Comparison of ENCODE assay signal across 19 cellular contexts in the genomic region with DNA sequence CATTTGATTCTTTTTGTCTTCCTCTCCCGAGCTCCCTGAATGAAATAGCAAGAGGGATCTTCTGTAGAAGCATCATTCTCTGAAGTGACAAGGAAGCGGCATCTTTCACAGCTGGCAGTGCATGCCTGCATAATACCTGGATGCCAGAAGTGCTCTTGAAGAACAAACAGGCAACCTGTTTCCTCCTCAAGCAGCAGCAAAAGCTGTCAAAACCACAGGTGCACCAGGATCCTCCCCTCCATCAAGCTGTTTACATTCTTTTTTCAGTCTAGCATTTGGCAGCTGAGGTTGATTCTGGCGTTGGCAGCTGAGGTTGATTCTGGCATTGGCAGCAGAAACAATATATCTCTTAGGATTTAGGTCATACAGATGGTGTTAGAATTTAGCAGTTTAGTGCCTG.
DNase-seq lines count a peak whose midpoint lies in the region; ATAC-seq and TF ChIP-seq lines count a peak whose summit lies in the region.
"Had no signal": no experiment of that assay in that cellular context is flagged by ENCODE, and none has a peak within 500 bp of the region (broad histone marks: within the 10 kb centered on the region; RNA-seq: fewer than 3 reads in every experiment).

No MANE protein-coding gene starts in this region.

- ATAC-seq in upper lobe of left lung (ENCODE audit: low FRiP score in 2 of 2) = no peak
- ATAC-seq: activated T-cell treated with anti-CD3 and anti-CD28 coated beads, Interleukin-2, amount 50 U/mL, for 72 hours; naive thymus-derived CD4-positive, alpha-beta T cell; psoas muscle had no signal

- no peak for TF ChIP-seq EP300 in upper lobe of left lung (IDR thresholded peaks at IDR 0.05)

- no TSS peak for BruUV-seq in Caco-2 (replicated peaks; lab: Mats Ljungman, UMichigan)

- no peaks in the 10 kb centered on the region for H3K36me3 Mint-ChIP-seq in Caco-2 (ENCODE audit: insufficient read depth, unreplicated experiment)
- H3K36me3 Mint-ChIP-seq: activated naive CD8-positive, alpha-beta T cell treated with anti-CD3 and anti-CD28 coated beads for 36 hours; brain; naive thymus-derived CD4-positive, alpha-beta T cell had no signal

- no peaks in the 10 kb centered on the region for H3K9me3 Mint-ChIP-seq in Caco-2 (ENCODE audit: unreplicated experiment)
- H3K9me3 Mint-ChIP-seq: activated naive CD8-positive, alpha-beta T cell treated with anti-CD3 and anti-CD28 coated beads for 36 hours; brain had no signal

- H3K27ac Mint-ChIP-seq in Caco-2 (ENCODE audit: unreplicated experiment) = no peak overlapping the region
- H3K27ac Mint-ChIP-seq: activated naive CD8-positive, alpha-beta T cell treated with anti-CD3 and anti-CD28 coated beads for 36 hours; activated T-cell treated with anti-CD3 and anti-CD28 coated beads, Interleukin-2, amount 50 U/mL, for 72 hours; naive thymus-derived CD4-positive, alpha-beta T cell had no signal

- intact Hi-C loops in Caco-2 (cut with micrococcal nuclease; ENCODE audit: unreplicated experiment) = no loop called here

- no peak overlapping the region for H3K27ac ChIP-seq in SJCRH30
- no peak overlapping the region for H3K27ac ChIP-seq in upper lobe of left lung
- H3K27ac ChIP-seq: BLaER1 treated with 17β-estradiol and CSF1 and Interleukin-3, amounts not matched to agents 10 nM and 100 nM; Peyer's patch; psoas muscle had no signal

- H3K36me3 ChIP-seq in SJCRH30 (no peaks in the 10 kb centered on the region), Caco-2 (ENCODE audit: control insufficient read depth, insufficient read depth, low read length) (no peaks in the 10 kb centered on the region), upper lobe of left lung (no peaks in the 10 kb centered on the region)
- H3K36me3 ChIP-seq: BLaER1 treated with 17β-estradiol and CSF1 and Interleukin-3, amounts not matched to agents 10 nM and 100 nM; Peyer's patch had no signal

- TF ChIP-seq CTCF in Caco-2 (IDR thresholded peaks at IDR 0.05; ENCODE audit: insufficient read depth in 1 of 2, low read depth in 1 of 2, low read length in 1 of 2, severe bottlenecking in 1 of 2, unreplicated experiment in 1 of 2) = no peak
- TF ChIP-seq CTCF in upper lobe of left lung (IDR thresholded peaks at IDR 0.05) = no peak

- H3K9me3 ChIP-seq in SJCRH30 (replicated peaks) (no peaks in the 10 kb centered on the region), Caco-2 (no peaks in the 10 kb centered on the region), upper lobe of left lung (no peaks in the 10 kb centered on the region)
- H3K9me3 ChIP-seq: BLaER1 treated with 17β-estradiol and CSF1 and Interleukin-3, amounts not matched to agents 10 nM and 100 nM; Peyer's patch; psoas muscle had no signal

- H3K27me3 ChIP-seq in SJCRH30 = peaks cover 7% of the 10 kb centered on the region; the same call in 1 of the 2 replicates
- no peaks in the 10 kb centered on the region for H3K27me3 ChIP-seq in Caco-2 (replicated peaks; ENCODE audit: control insufficient read depth, insufficient read depth, low read length)
- H3K27me3 ChIP-seq in upper lobe of left lung = no peaks in the 10 kb centered on the region
- H3K27me3 ChIP-seq: BLaER1 treated with 17β-estradiol and CSF1 and Interleukin-3, amounts not matched to agents 10 nM and 100 nM; Peyer's patch had no signal

- H3K4me3 ChIP-seq in SJCRH30 = no peak overlapping the region
- no peak overlapping the region for H3K4me3 ChIP-seq in Caco-2 (ENCODE audit: low read depth, low read length)
- H3K4me3 ChIP-seq in upper lobe of left lung = no peak overlapping the region
- H3K4me3 ChIP-seq: BLaER1 treated with 17β-estradiol and CSF1 and Interleukin-3, amounts not matched to agents 10 nM and 100 nM; Peyer's patch; psoas muscle had no signal

- H3K4me1 ChIP-seq in SJCRH30 (no peaks in the 10 kb centered on the region), Caco-2 (no peaks in the 10 kb centered on the region), upper lobe of left lung (no peaks in the 10 kb centered on the region)
- H3K4me1 ChIP-seq: BLaER1 treated with 17β-estradiol and CSF1 and Interleukin-3, amounts not matched to agents 10 nM and 100 nM; Peyer's patch; psoas muscle had no signal

- CTCF ChIA-PET in Caco-2 (lab: Charles Lee) = no interaction called here

- no peak for TF ChIP-seq POLR2A in upper lobe of left lung (IDR thresholded peaks at IDR 0.05)

- DNase-seq in COLO668 (lab: John Stamatoyannopoulos, UW; ENCODE audit: unreplicated experiment) (peak; percentile 14), NCI-H1092 treated with DMSO at 0.1 percent for 48 hours (lab: John Stamatoyannopoulos, UW) (peak; percentile 95), NCI-H2171 (lab: John Stamatoyannopoulos, UW) (peak; percentile 3), SHP77 (lab: John Stamatoyannopoulos, UW) (peak; percentile 81), COLO829 (ENCODE audit: low spot score) (no peak), SJCRH30 (no peak), Caco-2 (no peak), upper lobe of left lung (no peak)
- DNase-seq: activated CD4-positive, alpha-beta T cell treated with anti-CD3 and anti-CD28 coated beads, Interleukin-2, amount 50 U/mL, for 48 hours; activated naive CD8-positive, alpha-beta T cell treated with anti-CD3 and anti-CD28 coated beads for 36 hours; activated T-cell treated with anti-CD3 and anti-CD28 coated beads, Interleukin-2, amount 50 U/mL, for 72 hours; naive thymus-derived CD4-positive, alpha-beta T cell; NCI-H526 treated with DMSO at 0.1 percent for 48 hours; Peyer's patch; psoas muscle; stimulated activated CD4-positive, alpha-beta T cell treated with anti-CD3 and anti-CD28 coated beads, Interleukin-12 subunit alpha, Interleukin-12 subunit beta, amount 100 ng/mL, for 4 hours; stimulated activated naive CD4-positive, alpha-beta T cell treated with Interleukin-2 at 50 U/mL for 16 hours had no signal

- POLR2A ChIA-PET in Caco-2 (lab: Charles Lee) = no interaction called here

- H3K4me1 Mint-ChIP-seq in Caco-2 (ENCODE audit: low read depth, unreplicated experiment) = no peaks in the 10 kb centered on the region
- H3K4me1 Mint-ChIP-seq: activated naive CD8-positive, alpha-beta T cell treated with anti-CD3 and anti-CD28 coated beads for 36 hours; naive thymus-derived CD4-positive, alpha-beta T cell had no signal

- H3K27me3 Mint-ChIP-seq in Caco-2 (ENCODE audit: insufficient read depth, unreplicated experiment) = peaks cover 6% of the 10 kb centered on the region
- H3K27me3 Mint-ChIP-seq: activated naive CD8-positive, alpha-beta T cell treated with anti-CD3 and anti-CD28 coated beads for 36 hours; brain; naive thymus-derived CD4-positive, alpha-beta T cell had no signal

- no peak overlapping the region for H3K4me3 Mint-ChIP-seq in Caco-2 (ENCODE audit: unreplicated experiment)
- H3K4me3 Mint-ChIP-seq: activated naive CD8-positive, alpha-beta T cell treated with anti-CD3 and anti-CD28 coated beads for 36 hours; activated T-cell treated with anti-CD3 and anti-CD28 coated beads, Interleukin-2, amount 50 U/mL, for 72 hours; brain; naive thymus-derived CD4-positive, alpha-beta T cell had no signal

- 39 to 43% methylated on average over 3 of the region's 3 CpGs for WGBS in upper lobe of left lung, 2 donors

Comparison
In these comparisons a context has a peak if more than half of its experiments do, and no peak if none do; other contexts are left out.
1. DNase-seq: peak in COLO668 (single experiment), NCI-H1092 treated with DMSO at 0.1 percent for 48 hours (single experiment), NCI-H2171 (single experiment) and SHP77 (2 of 2); none in COLO829 (single experiment), SJCRH30 (0 of 2), Caco-2 (0 of 2) and upper lobe of left lung (0 of 2).